In genomic region chr1:156181411-156181924, GRCh38 we compare ENCODE assay signal across 1 cellular context.
A peak's percentile ranks its signal among the peaks of the same experiment; 100 is the strongest.
TF ChIP-seq lines count a peak whose summit lies in the region.
"Not testable (repeated sequence)": the region's sequence is repeated elsewhere in the genome, so short reads cannot be mapped to it uniquely, and the experiment has no call there.

No MANE protein-coding gene starts in this region.

TF ChIP-seq in K562, 482 proteins besides CTCF, POLR2A, EP300 and RAD21 (continues in another document):
- peak; percentile 17; the same call in 1 of the 2 replicates for TF ChIP-seq TAL1 (IDR thresholded peaks at IDR 0.05)
- peak; percentile 83 for TF ChIP-seq DMBX1 (CRISPR knock-in tag; IDR thresholded peaks at IDR 0.05; ENCODE audit: borderline replicate concordance)
- not testable (repeated sequence) for TF ChIP-seq NR4A1 (CRISPR knock-in tag; IDR thresholded peaks at IDR 0.05); NR2C1 (IDR thresholded peaks at IDR 0.05); ZNF740 (CRISPR knock-in tag; IDR thresholded peaks at IDR 0.05)
- peak; percentile 87 for TF ChIP-seq NR4A1 (tag; IDR thresholded peaks at IDR 0.05)
- 0 out of 2 replicates have a peak, but pooled peaks have one; percentile 23 for TF ChIP-seq ZNF766 (CRISPR knock-in tag; conservative IDR thresholded peaks at IDR 0.05)
- peak; percentile 20; the same call in 1 of the 2 replicates for TF ChIP-seq EP400 (IDR thresholded peaks at IDR 0.05)
- TF ChIP-seq DPF2 (IDR thresholded peaks at IDR 0.05), result 0 out of 2 replicates have a peak, but pooled peaks have one; percentile 21
- peak; percentile 59; the same call in 1 of the 2 replicates for TF ChIP-seq DDX20 (tag; IDR thresholded peaks at IDR 0.05; ENCODE audit: low read depth)
- TF ChIP-seq HMBOX1 (IDR thresholded peaks at IDR 0.05), result 0 out of 2 replicates have a peak, but pooled peaks have one; percentile 25
- peak; percentile 16; the same call in 1 of the 2 replicates for TF ChIP-seq SMAD4 (CRISPR knock-in tag; conservative IDR thresholded peaks at IDR 0.05)
- TF ChIP-seq NR2C1 (tag; IDR thresholded peaks at IDR 0.05), result peak; percentile 47; the same call in 1 of the 2 replicates
- TF ChIP-seq PTRF (tag; IDR thresholded peaks at IDR 0.05), result peak; percentile 75
- TF ChIP-seq CTBP1 (IDR thresholded peaks at IDR 0.05; ENCODE audit: borderline replicate concordance), result peak; percentile 32; the same call in 1 of the 2 replicates
- TF ChIP-seq ZNF740 (tag; IDR thresholded peaks at IDR 0.05), result peak in 1 of 2 experiments; percentile 74; a peak in 1 of 4 replicates
- peak; percentile 33; the same call in 1 of the 2 replicates for TF ChIP-seq ILK (tag; IDR thresholded peaks at IDR 0.05; ENCODE audit: borderline replicate concordance, low read depth)
- TF ChIP-seq ZNF311 (CRISPR knock-in tag; IDR thresholded peaks at IDR 0.05), result peak; percentile 66; the same call in 1 of the 2 replicates
- TF ChIP-seq TCF3 (CRISPR knock-in tag; IDR thresholded peaks at IDR 0.05), result peak; percentile 69
- peak; percentile 96 for TF ChIP-seq ZNF592 (IDR thresholded peaks at IDR 0.05)
- TF ChIP-seq CBFA2T2 (conservative IDR thresholded peaks at IDR 0.05), result peak; percentile 29; the same call in 1 of the 2 replicates
- TF ChIP-seq CBFA2T3 (IDR thresholded peaks at IDR 0.05), result peak; percentile 54
- TF ChIP-seq MEF2D (tag; conservative IDR thresholded peaks at IDR 0.05; ENCODE audit: low read depth), result peak; percentile 58; the same call in 1 of the 2 replicates
- TF ChIP-seq, protein P1, sequence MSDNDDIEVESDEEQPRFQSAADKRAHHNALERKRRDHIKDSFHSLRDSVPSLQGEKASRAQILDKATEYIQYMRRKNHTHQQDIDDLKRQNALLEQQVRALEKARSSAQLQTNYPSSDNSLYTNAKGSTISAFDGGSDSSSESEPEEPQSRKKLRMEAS (CRISPR knock-in tag; IDR thresholded peaks at IDR 0.05), result peak; percentile 81
- TF ChIP-seq, protein P2, sequence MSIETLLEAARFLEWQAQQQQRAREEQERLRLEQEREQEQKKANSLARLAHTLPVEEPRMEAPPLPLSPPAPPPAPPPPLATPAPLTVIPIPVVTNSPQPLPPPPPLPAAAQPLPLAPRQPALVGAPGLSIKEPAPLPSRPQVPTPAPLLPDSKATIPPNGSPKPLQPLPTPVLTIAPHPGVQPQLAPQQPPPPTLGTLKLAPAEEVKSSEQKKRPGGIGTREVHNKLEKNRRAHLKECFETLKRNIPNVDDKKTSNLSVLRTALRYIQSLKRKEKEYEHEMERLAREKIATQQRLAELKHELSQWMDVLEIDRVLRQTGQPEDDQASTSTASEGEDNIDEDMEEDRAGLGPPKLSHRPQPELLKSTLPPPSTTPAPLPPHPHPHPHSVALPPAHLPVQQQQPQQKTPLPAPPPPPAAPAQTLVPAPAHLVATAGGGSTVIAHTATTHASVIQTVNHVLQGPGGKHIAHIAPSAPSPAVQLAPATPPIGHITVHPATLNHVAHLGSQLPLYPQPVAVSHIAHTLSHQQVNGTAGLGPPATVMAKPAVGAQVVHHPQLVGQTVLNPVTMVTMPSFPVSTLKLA (conservative IDR thresholded peaks at IDR 0.05), result peak; percentile 65 to 78
- TF ChIP-seq, protein P3, sequence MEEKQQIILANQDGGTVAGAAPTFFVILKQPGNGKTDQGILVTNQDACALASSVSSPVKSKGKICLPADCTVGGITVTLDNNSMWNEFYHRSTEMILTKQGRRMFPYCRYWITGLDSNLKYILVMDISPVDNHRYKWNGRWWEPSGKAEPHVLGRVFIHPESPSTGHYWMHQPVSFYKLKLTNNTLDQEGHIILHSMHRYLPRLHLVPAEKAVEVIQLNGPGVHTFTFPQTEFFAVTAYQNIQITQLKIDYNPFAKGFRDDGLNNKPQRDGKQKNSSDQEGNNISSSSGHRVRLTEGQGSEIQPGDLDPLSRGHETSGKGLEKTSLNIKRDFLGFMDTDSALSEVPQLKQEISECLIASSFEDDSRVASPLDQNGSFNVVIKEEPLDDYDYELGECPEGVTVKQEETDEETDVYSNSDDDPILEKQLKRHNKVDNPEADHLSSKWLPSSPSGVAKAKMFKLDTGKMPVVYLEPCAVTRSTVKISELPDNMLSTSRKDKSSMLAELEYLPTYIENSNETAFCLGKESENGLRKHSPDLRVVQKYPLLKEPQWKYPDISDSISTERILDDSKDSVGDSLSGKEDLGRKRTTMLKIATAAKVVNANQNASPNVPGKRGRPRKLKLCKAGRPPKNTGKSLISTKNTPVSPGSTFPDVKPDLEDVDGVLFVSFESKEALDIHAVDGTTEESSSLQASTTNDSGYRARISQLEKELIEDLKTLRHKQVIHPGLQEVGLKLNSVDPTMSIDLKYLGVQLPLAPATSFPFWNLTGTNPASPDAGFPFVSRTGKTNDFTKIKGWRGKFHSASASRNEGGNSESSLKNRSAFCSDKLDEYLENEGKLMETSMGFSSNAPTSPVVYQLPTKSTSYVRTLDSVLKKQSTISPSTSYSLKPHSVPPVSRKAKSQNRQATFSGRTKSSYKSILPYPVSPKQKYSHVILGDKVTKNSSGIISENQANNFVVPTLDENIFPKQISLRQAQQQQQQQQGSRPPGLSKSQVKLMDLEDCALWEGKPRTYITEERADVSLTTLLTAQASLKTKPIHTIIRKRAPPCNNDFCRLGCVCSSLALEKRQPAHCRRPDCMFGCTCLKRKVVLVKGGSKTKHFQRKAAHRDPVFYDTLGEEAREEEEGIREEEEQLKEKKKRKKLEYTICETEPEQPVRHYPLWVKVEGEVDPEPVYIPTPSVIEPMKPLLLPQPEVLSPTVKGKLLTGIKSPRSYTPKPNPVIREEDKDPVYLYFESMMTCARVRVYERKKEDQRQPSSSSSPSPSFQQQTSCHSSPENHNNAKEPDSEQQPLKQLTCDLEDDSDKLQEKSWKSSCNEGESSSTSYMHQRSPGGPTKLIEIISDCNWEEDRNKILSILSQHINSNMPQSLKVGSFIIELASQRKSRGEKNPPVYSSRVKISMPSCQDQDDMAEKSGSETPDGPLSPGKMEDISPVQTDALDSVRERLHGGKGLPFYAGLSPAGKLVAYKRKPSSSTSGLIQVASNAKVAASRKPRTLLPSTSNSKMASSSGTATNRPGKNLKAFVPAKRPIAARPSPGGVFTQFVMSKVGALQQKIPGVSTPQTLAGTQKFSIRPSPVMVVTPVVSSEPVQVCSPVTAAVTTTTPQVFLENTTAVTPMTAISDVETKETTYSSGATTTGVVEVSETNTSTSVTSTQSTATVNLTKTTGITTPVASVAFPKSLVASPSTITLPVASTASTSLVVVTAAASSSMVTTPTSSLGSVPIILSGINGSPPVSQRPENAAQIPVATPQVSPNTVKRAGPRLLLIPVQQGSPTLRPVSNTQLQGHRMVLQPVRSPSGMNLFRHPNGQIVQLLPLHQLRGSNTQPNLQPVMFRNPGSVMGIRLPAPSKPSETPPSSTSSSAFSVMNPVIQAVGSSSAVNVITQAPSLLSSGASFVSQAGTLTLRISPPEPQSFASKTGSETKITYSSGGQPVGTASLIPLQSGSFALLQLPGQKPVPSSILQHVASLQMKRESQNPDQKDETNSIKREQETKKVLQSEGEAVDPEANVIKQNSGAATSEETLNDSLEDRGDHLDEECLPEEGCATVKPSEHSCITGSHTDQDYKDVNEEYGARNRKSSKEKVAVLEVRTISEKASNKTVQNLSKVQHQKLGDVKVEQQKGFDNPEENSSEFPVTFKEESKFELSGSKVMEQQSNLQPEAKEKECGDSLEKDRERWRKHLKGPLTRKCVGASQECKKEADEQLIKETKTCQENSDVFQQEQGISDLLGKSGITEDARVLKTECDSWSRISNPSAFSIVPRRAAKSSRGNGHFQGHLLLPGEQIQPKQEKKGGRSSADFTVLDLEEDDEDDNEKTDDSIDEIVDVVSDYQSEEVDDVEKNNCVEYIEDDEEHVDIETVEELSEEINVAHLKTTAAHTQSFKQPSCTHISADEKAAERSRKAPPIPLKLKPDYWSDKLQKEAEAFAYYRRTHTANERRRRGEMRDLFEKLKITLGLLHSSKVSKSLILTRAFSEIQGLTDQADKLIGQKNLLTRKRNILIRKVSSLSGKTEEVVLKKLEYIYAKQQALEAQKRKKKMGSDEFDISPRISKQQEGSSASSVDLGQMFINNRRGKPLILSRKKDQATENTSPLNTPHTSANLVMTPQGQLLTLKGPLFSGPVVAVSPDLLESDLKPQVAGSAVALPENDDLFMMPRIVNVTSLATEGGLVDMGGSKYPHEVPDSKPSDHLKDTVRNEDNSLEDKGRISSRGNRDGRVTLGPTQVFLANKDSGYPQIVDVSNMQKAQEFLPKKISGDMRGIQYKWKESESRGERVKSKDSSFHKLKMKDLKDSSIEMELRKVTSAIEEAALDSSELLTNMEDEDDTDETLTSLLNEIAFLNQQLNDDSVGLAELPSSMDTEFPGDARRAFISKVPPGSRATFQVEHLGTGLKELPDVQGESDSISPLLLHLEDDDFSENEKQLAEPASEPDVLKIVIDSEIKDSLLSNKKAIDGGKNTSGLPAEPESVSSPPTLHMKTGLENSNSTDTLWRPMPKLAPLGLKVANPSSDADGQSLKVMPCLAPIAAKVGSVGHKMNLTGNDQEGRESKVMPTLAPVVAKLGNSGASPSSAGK (IDR thresholded peaks at IDR 0.05), result peak; percentile 47; the same call in 1 of the 2 replicates
- 0 out of 2 replicates have a peak, but pooled peaks have one; percentile 14 for TF ChIP-seq SMARCA4 (IDR thresholded peaks at IDR 0.05)
- TF ChIP-seq, protein P4, sequence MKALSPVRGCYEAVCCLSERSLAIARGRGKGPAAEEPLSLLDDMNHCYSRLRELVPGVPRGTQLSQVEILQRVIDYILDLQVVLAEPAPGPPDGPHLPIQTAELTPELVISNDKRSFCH (CRISPR knock-in tag; IDR thresholded peaks at IDR 0.05), result not testable (repeated sequence)
- TF ChIP-seq, protein P4 (tag; IDR thresholded peaks at IDR 0.05), result peak; percentile 94
- TF ChIP-seq, protein P5, sequence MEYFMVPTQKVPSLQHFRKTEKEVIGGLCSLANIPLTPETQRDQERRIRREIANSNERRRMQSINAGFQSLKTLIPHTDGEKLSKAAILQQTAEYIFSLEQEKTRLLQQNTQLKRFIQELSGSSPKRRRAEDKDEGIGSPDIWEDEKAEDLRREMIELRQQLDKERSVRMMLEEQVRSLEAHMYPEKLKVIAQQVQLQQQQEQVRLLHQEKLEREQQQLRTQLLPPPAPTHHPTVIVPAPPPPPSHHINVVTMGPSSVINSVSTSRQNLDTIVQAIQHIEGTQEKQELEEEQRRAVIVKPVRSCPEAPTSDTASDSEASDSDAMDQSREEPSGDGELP (CRISPR knock-in tag; IDR thresholded peaks at IDR 0.05; ENCODE audit: borderline replicate concordance), result peak; percentile 32; the same call in 1 of the 2 replicates
- peak; percentile 38; the same call in 1 of the 2 replicates for TF ChIP-seq CXXC5 (CRISPR knock-in tag; IDR thresholded peaks at IDR 0.05)
- TF ChIP-seq PYGO2 (tag; IDR thresholded peaks at IDR 0.05), result 0 out of 2 replicates have a peak, but pooled peaks have one; percentile 58
- TF ChIP-seq PTTG1 (tag; IDR thresholded peaks at IDR 0.05; ENCODE audit: low read depth), result peak; percentile 70; the same call in 1 of the 2 replicates
- TF ChIP-seq L3MBTL2 (IDR thresholded peaks at IDR 0.05), result peak; percentile 50; the same call in 1 of the 2 replicates
- TF ChIP-seq, protein P6, sequence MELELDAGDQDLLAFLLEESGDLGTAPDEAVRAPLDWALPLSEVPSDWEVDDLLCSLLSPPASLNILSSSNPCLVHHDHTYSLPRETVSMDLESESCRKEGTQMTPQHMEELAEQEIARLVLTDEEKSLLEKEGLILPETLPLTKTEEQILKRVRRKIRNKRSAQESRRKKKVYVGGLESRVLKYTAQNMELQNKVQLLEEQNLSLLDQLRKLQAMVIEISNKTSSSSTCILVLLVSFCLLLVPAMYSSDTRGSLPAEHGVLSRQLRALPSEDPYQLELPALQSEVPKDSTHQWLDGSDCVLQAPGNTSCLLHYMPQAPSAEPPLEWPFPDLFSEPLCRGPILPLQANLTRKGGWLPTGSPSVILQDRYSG (tag; conservative IDR thresholded peaks at IDR 0.05; ENCODE audit: low read depth), result 0 out of 2 replicates have a peak, but pooled peaks have one; percentile 20
